ENCODE assay signal across 23 cellular contexts in the genomic region with DNA sequence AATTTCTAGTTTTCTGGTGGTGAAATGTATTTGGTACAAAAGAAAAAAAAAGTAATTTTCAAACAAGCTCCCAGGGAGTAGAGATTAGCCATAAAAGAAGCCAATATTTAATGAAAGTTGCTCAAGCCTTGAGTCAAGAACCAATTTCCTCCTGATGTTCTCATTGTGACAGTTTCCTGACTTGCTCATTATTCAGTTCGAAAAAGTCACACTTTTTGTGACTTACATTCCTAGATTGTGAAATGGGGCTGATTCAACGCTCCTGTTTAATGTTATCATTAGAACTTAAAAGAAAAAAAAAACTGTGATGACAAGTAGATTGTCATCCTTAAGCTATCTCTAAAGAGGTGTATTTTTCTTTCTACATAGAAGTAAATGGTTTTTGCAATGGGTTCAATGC.
A peak's percentile ranks its signal among the peaks of the same experiment; 100 is the strongest.
DNase-seq lines count a peak whose midpoint lies in the region; ATAC-seq and TF ChIP-seq lines count a peak whose summit lies in the region.
"Had no signal": no experiment of that assay in that cellular context is flagged by ENCODE, and none has a peak within 500 bp of the region (broad histone marks: within the 10 kb centered on the region; RNA-seq: fewer than 3 reads in every experiment).

No MANE protein-coding gene starts in this region.

- no peak overlapping the region for H2BK5ac ChIP-seq in mesendoderm (ENCODE audit: low read length)

- H3K79me2 ChIP-seq in PC-3 (ENCODE audit: low read length) (no peaks in the 10 kb centered on the region), mesendoderm (ENCODE audit: control insufficient read depth, insufficient read depth, low read length) (no peaks in the 10 kb centered on the region)

- H3K79me1 ChIP-seq in mesendoderm (ENCODE audit: low read length) = no peaks in the 10 kb centered on the region

- ATAC-seq in PC-3 (no peak), GM21515 (IDR thresholded peaks at IDR 0.05; ENCODE audit: unreplicated experiment) (no peak)
- ATAC-seq in stimulated activated naive CD8-positive, alpha-beta T cell treated with anti-CD3 and anti-CD28 coated beads, Interleukin-15, Interleukin-2, amounts not matched to agents 100 U/mL and 50 U/mL, for 24 hours = no peak
- ATAC-seq: upper lobe of right lung had no signal

- H3F3A ChIP-seq in PC-3 (ENCODE audit: low read length, unreplicated experiment) = no peaks in the 10 kb centered on the region

- no peak overlapping the region for H2BK120ac ChIP-seq in mesendoderm (ENCODE audit: low read depth, low read length)

- POLR2A ChIA-PET in PC-3 (lab: Charles Lee; ENCODE audit: unreplicated experiment) = no interaction called here

- no peak overlapping the region for H3K4me2 ChIP-seq in PC-3 (ENCODE audit: low read length)
- H3K4me2 ChIP-seq in mesendoderm (ENCODE audit: low read length) = no peak overlapping the region
- H3K4me2 ChIP-seq: neural progenitor cell had no signal

- peaks cover under 1% of the 10 kb centered on the region; the same call in 1 of the 2 replicates for H3K4me1 ChIP-seq in PC-3 (ENCODE audit: insufficient read depth, low read length)
- H3K4me1 ChIP-seq in mesendoderm (ENCODE audit: control insufficient read depth, low read depth, low read length) = no peaks in the 10 kb centered on the region
- H3K4me1 ChIP-seq: adrenal gland, esophagus squamous epithelium, neural progenitor cell, upper lobe of right lung had no signal

- no peak overlapping the region for H2BK15ac ChIP-seq in mesendoderm (replicated peaks; ENCODE audit: low read depth)

- H3K56ac ChIP-seq in mesendoderm (ENCODE audit: low read length) = no peak overlapping the region

- H3K9ac ChIP-seq in PC-3 (ENCODE audit: low read length) = no peak overlapping the region
- no peak overlapping the region for H3K9ac ChIP-seq in mesendoderm (ENCODE audit: low read length)
- H3K9ac ChIP-seq: neural progenitor cell had no signal

- H3K27ac ChIP-seq in PC-3 (ENCODE audit: low read length) (no peak overlapping the region), mesendoderm (ENCODE audit: low read depth, low read length) (no peak overlapping the region)
- H3K27ac ChIP-seq: adrenal gland, esophagus squamous epithelium, heart right ventricle, HL-60, neural progenitor cell, upper lobe of right lung had no signal

- no peaks in the 10 kb centered on the region for H4K20me1 ChIP-seq in PC-3 (ENCODE audit: low read length)

- no TSS peak for BruUV-seq in PC-3 (replicated peaks; lab: Mats Ljungman, UMichigan)

- no peaks in the 10 kb centered on the region for H3K27me3 ChIP-seq in PC-3 (ENCODE audit: low read length)
- no peaks in the 10 kb centered on the region for H3K27me3 ChIP-seq in mesendoderm (ENCODE audit: insufficient read depth, low read length, poor library complexity)
- H3K27me3 ChIP-seq: adrenal gland, esophagus squamous epithelium, heart right ventricle, neural progenitor cell, upper lobe of right lung had no signal

- H2AK5ac ChIP-seq in mesendoderm (ENCODE audit: low read length) = no peak overlapping the region

- H3K18ac ChIP-seq in mesendoderm (ENCODE audit: low read length) = no peak overlapping the region

- no peak overlapping the region for H2AFZ ChIP-seq in PC-3 (ENCODE audit: low read length)
- H2AFZ ChIP-seq: neural progenitor cell had no signal

- CTCF ChIA-PET in PC-3 (lab: Charles Lee) = no interaction called here

- no peak for TF ChIP-seq CTCF in PC-3 (conservative IDR thresholded peaks at IDR 0.05; ENCODE audit: low read depth, low read length)
- no peak for TF ChIP-seq CTCF in epithelial cell of esophagus (IDR thresholded peaks at IDR 0.05; ENCODE audit: insufficient read depth, low read depth, low read length, missing control alignments)

- no peak overlapping the region for H3K23ac ChIP-seq in mesendoderm (ENCODE audit: low read length)

- H3K4me3 ChIP-seq in PC-3 (ENCODE audit: low read length) (no peak overlapping the region), epithelial cell of esophagus (ENCODE audit: low read length) (no peak overlapping the region), mesendoderm (ENCODE audit: low read length) (no peak overlapping the region)
- H3K4me3 ChIP-seq: adrenal gland, esophagus squamous epithelium, HAP-1, heart right ventricle, neural progenitor cell, upper lobe of right lung had no signal

- H3K36me3 ChIP-seq in PC-3 (ENCODE audit: low read depth, low read length) (no peaks in the 10 kb centered on the region), mesendoderm (ENCODE audit: control insufficient read depth, insufficient read depth, low read length) (no peaks in the 10 kb centered on the region)
- H3K36me3 ChIP-seq: HAP-1, neural progenitor cell had no signal

- H3K9me2 ChIP-seq in PC-3 (replicated peaks; ENCODE audit: low read length) = no peaks in the 10 kb centered on the region

- no CpG with 5 or more reads among the region's 2 CpGs for WGBS in mesendoderm (ENCODE audit: extremely low coverage, insufficient coverage, low lambda C conversion rate)

- H3K9me3 ChIP-seq in PC-3 (ENCODE audit: low read length) = no peaks in the 10 kb centered on the region
- H3K9me3 ChIP-seq: adrenal gland, esophagus squamous epithelium, HAP-1, heart right ventricle, upper lobe of right lung had no signal

- intact Hi-C loops in PC-3 (cut with micrococcal nuclease) (no loop called here), head of caudate nucleus (cut with DNase I) (no loop called here)

- H4K5ac ChIP-seq in mesendoderm (ENCODE audit: low read length) = no peak overlapping the region

- no peak overlapping the region for H3K4ac ChIP-seq in mesendoderm (ENCODE audit: low read depth, low read length)

- H4K8ac ChIP-seq in mesendoderm (ENCODE audit: low read depth, low read length) = no peak overlapping the region

- DNase-seq in ELR (ENCODE audit: low read depth) (peak; percentile 59), PC-3 (peak; percentile 16), epithelial cell of esophagus (ENCODE audit: low read depth) (peak; percentile 66), mesendoderm (peak; percentile 22), cerebellum (ENCODE audit: low spot score) (no peak), head of caudate nucleus (no peak)
- no peak for DNase-seq in stimulated activated naive CD8-positive, alpha-beta T cell treated with anti-CD3 and anti-CD28 coated beads, Interleukin-15, Interleukin-2, amounts not matched to agents 100 U/mL and 50 U/mL, for 24 hours
- DNase-seq: activated CD4-positive, alpha-beta T cell treated with anti-CD3 and anti-CD28 coated beads, Interleukin-2, amount 10 ng/mL, durations not matched to agents 7 days and 5 days; activated gamma-delta T cell; adrenal gland; central memory CD4-positive, alpha-beta T cell; DND-41; effector CD4-positive, alpha-beta T cell; esophagus squamous epithelium; heart right ventricle; NCI-H187 treated with DMSO at 0.1 percent for 48 hours; OCI-M1; SIG-M5; upper lobe of right lung had no signal

Comparison
In these comparisons a context has a peak if more than half of its experiments do, and no peak if none do; other contexts are left out.
1. DNase-seq: peak in ELR (single experiment), PC-3 (single experiment), epithelial cell of esophagus (single experiment) and mesendoderm (single experiment); none in stimulated activated naive CD8-positive, alpha-beta T cell treated with anti-CD3 and anti-CD28 coated beads, Interleukin-15, Interleukin-2, amounts not matched to agents 100 U/mL and 50 U/mL, for 24 hours (single experiment), cerebellum (single experiment) and head of caudate nucleus (0 of 42).